ENCODE assay signal across 20 cellular contexts in the genomic region with DNA sequence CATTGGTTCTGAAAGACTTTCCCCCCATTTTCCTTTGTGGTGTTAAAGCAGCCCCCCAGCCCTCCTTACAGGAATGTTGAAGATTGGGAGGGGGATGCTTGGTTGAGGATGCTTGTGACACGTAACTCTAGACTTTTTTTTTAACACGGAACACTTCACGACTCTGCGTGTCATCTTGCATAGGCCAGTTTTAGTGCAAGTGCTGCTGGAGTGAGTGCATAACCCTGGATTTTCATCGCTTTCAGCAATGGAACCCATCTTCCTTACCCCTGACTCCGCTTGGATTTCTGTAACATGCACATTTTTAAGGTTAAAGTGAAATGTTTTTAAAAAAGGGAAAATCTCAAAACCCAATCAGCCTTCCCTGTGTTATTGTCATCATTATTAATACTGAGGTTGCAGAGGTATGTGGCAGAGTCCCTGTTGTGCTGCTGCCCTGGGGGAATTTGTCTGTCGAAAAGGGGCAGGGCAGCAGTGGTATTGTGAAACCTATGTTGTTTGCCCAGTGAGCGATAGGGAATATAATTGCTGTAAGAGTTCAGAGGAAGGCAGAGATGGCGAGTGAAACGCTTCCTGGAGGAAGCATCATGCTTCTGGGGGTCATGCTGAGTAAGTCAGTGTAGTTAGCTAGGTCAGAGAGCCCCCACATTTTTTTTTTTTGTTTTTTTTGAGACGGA. TPM values are rescaled to one million over a fixed set of nuclear protein-coding genes. Genes with fewer than 3 reads are reported as not detected.
DNase-seq lines count a peak whose midpoint lies in the region; ATAC-seq and TF ChIP-seq lines count a peak whose summit lies in the region.
"Had no signal": no experiment of that assay in that cellular context is flagged by ENCODE, and none has a peak within 500 bp of the region (broad histone marks: within the 10 kb centered on the region; RNA-seq: fewer than 3 reads in every experiment).

No MANE protein-coding gene starts in this region.

- ATAC-seq in HG03135 (IDR thresholded peaks at IDR 0.05; ENCODE audit: unreplicated experiment) (no peak), HG02981 (IDR thresholded peaks at IDR 0.05; ENCODE audit: unreplicated experiment) (no peak)
- ATAC-seq: Panc1 had no signal

- H3K9me3 ChIP-seq in H9 (ENCODE audit: control insufficient read depth, low read depth, low read length) (no peaks in the 10 kb centered on the region), endodermal cell (ENCODE audit: control insufficient read depth, low read length) (peaks cover 31% of the 10 kb centered on the region)
- H3K9me3 ChIP-seq: testis had no signal

- no peak overlapping the region for H2BK120ac ChIP-seq in H9 (ENCODE audit: low read depth, low read length, poor library complexity, severe bottlenecking)

- H3K9ac ChIP-seq in H9 (ENCODE audit: extremely low read depth, insufficient read length, low read length) (no peak overlapping the region), endodermal cell (ENCODE audit: extremely low read depth, low read length, poor library complexity, severe bottlenecking) (no peak overlapping the region)
- H3K9ac ChIP-seq: parathyroid adenoma had no signal

- H3K4me1 ChIP-seq in H9 (ENCODE audit: insufficient read depth, low read length) (peaks cover 16% of the 10 kb centered on the region), endodermal cell (ENCODE audit: control insufficient read depth, insufficient read depth, low read length) (peaks cover 11% of the 10 kb centered on the region)
- H3K4me1 ChIP-seq: parathyroid adenoma, testis had no signal

- H3K4me3 ChIP-seq in NB4 (ENCODE audit: low read depth, low read length), result no peak overlapping the region
- H3K4me3 ChIP-seq in endodermal cell (ENCODE audit: low read length), result peak overlapping the region; percentile 8
- H3K4me3 ChIP-seq: lung, testis had no signal

- H3K9me3 Mint-ChIP-seq in H9 (peaks cover 9 to 26% of the 10 kb centered on the region in 2 experiments), endodermal cell (peaks cover 23% of the 10 kb centered on the region), nephron (peaks cover 18% of the 10 kb centered on the region)
- peaks cover 10% of the 10 kb centered on the region for H3K9me3 Mint-ChIP-seq in activated naive CD4-positive, alpha-beta T cell treated with anti-CD3 and anti-CD28 coated beads for 36 hours

- H3K27me3 ChIP-seq in H9 (ENCODE audit: insufficient read depth, low read length), result no peaks in the 10 kb centered on the region
- no peaks in the 10 kb centered on the region for H3K27me3 ChIP-seq in endodermal cell (ENCODE audit: control insufficient read depth, insufficient read depth, low read length, poor library complexity, severe bottlenecking)
- H3K27me3 ChIP-seq: testis had no signal

- no peak overlapping the region for H4K5ac ChIP-seq in H9 (ENCODE audit: insufficient read length, low read depth, low read length)

- peaks cover 80 to 81% of the 10 kb centered on the region in 2 experiments for H3K4me1 Mint-ChIP-seq in H9
- H3K4me1 Mint-ChIP-seq in endodermal cell, result peaks cover 62% of the 10 kb centered on the region
- peaks cover 48% of the 10 kb centered on the region for H3K4me1 Mint-ChIP-seq in nephron
- no peaks in the 10 kb centered on the region for H3K4me1 Mint-ChIP-seq in activated naive CD4-positive, alpha-beta T cell treated with anti-CD3 and anti-CD28 coated beads for 36 hours (ENCODE audit: low read depth)

- peaks cover 82% of the 10 kb centered on the region for H3K79me2 ChIP-seq in H9 (ENCODE audit: insufficient read depth, low read length)
- H3K79me2 ChIP-seq: parathyroid adenoma had no signal

- WGBS in H9 (ENCODE audit: extremely low coverage, insufficient read length, low lambda C conversion rate), result no CpG with 5 or more reads among the region's 11 CpGs
- WGBS in endodermal cell (ENCODE audit: insufficient coverage in 1 of 2, insufficient read length in 1 of 2), 2 experiments, result 33 to 44% methylated on average over 5 to 11 of the region's 11 CpGs

- H2BK20ac ChIP-seq in H9 (ENCODE audit: low read depth, low read length, poor library complexity, severe bottlenecking), result no peak overlapping the region

- H2AK5ac ChIP-seq in H9 (ENCODE audit: insufficient read length, low read length), result no peak overlapping the region

- no peak overlapping the region for H3K14ac ChIP-seq in H9 (ENCODE audit: insufficient read depth, low read length)

- no peak overlapping the region for H4K8ac ChIP-seq in H9 (replicated peaks; ENCODE audit: insufficient read length, low read depth, low read length)

- H3K23ac ChIP-seq in H9 (ENCODE audit: insufficient read length, low read depth, low read length), result no peak overlapping the region

- H3K4me3 Mint-ChIP-seq in H9 (peak overlapping the region; percentile 26 to 53; a peak in 4 of 5 replicates), endodermal cell (peak overlapping the region; percentile 49), nephron (no peak overlapping the region)
- H3K4me3 Mint-ChIP-seq in activated naive CD4-positive, alpha-beta T cell treated with anti-CD3 and anti-CD28 coated beads for 36 hours, result no peak overlapping the region

- no peak overlapping the region for H3T11ph ChIP-seq in H9 (ENCODE audit: low read length)

- DNase-seq in H9 (no peak), NB4 (ENCODE audit: low read depth) (peak; percentile 62), endodermal cell (no peak), Kasumi-1 (lab: John Stamatoyannopoulos, UW) (no peak)
- DNase-seq in activated naive CD4-positive, alpha-beta T cell treated with anti-CD3 and anti-CD28 coated beads for 36 hours, result no peak
- DNase-seq: activated CD4-positive, alpha-beta T cell treated with anti-CD3 and anti-CD28 coated beads, Interleukin-2, amount 50 U/mL, for 4 hours; amygdala; cortex of kidney; foreskin melanocyte; Karpas-422; NCI-H1436; SW 1271; testis had no signal

- no peak overlapping the region for H2BK15ac ChIP-seq in H9 (ENCODE audit: low read depth, low read length)

- H4K20me1 ChIP-seq in H9 (ENCODE audit: control insufficient read depth, insufficient read depth, insufficient read length), result peaks cover 2% of the 10 kb centered on the region

- H2BK12ac ChIP-seq in H9 (ENCODE audit: insufficient read length, low read depth, low read length), result no peak overlapping the region

- no peaks in the 10 kb centered on the region; the same call in 1 of the 2 replicates for H3K27me3 Mint-ChIP-seq in H9 (ENCODE audit: low read depth)
- H3K27me3 Mint-ChIP-seq in endodermal cell (ENCODE audit: insufficient read depth), result no peaks in the 10 kb centered on the region
- H3K27me3 Mint-ChIP-seq in nephron (ENCODE audit: low read depth), result no peaks in the 10 kb centered on the region
- peaks cover 2% of the 10 kb centered on the region for H3K27me3 Mint-ChIP-seq in activated naive CD4-positive, alpha-beta T cell treated with anti-CD3 and anti-CD28 coated beads for 36 hours (ENCODE audit: low read depth)

- H3K27ac Mint-ChIP-seq in H9, result peak overlapping the region; percentile 54 to 90 (median 71)
- H3K27ac Mint-ChIP-seq in endodermal cell, result peak overlapping the region; percentile 88
- H3K27ac Mint-ChIP-seq in nephron, result peak overlapping the region; percentile 58 to 73 (median 58)
- H3K27ac Mint-ChIP-seq in activated naive CD4-positive, alpha-beta T cell treated with anti-CD3 and anti-CD28 coated beads for 36 hours, result no peak overlapping the region

- H3K36me3 Mint-ChIP-seq in H9 (ENCODE audit: insufficient read depth in 1 of 3, low read depth in 3 of 3), result peaks cover 16 to 44% (median 20%) of the 10 kb centered on the region in 3 experiments
- H3K36me3 Mint-ChIP-seq in endodermal cell (ENCODE audit: low read depth), result peaks cover 28% of the 10 kb centered on the region
- peaks cover 39% of the 10 kb centered on the region for H3K36me3 Mint-ChIP-seq in nephron (ENCODE audit: low read depth)
- H3K36me3 Mint-ChIP-seq in activated naive CD4-positive, alpha-beta T cell treated with anti-CD3 and anti-CD28 coated beads for 36 hours (ENCODE audit: low read depth), result no peaks in the 10 kb centered on the region

- TF ChIP-seq POLR2A in NB4 (IDR thresholded peaks at IDR 0.05; ENCODE audit: extremely low read depth, insufficient read length), result no peak

- H3K27ac ChIP-seq in H9 (ENCODE audit: insufficient read length, low read depth, low read length) (no peak overlapping the region), endodermal cell (ENCODE audit: low read depth, low read length) (no peak overlapping the region)
- H3K27ac ChIP-seq: epithelial cell of prostate, parathyroid adenoma, testis had no signal

- no peak overlapping the region for H3K18ac ChIP-seq in H9 (ENCODE audit: insufficient read length, low read depth, low read length)

- H4K91ac ChIP-seq in H9 (ENCODE audit: insufficient read length, low read depth, low read length), result no peak overlapping the region

- TF ChIP-seq CTCF in H9 (conservative IDR thresholded peaks at IDR 0.05), result no peak
- no peak for TF ChIP-seq CTCF in NB4 (IDR thresholded peaks at IDR 0.05; ENCODE audit: low read depth, low read length)
- no peak for TF ChIP-seq CTCF in endodermal cell (conservative IDR thresholded peaks at IDR 0.05)
- no peak for TF ChIP-seq CTCF in nephron (IDR thresholded peaks at IDR 0.05; ENCODE audit: unreplicated experiment in 3 of 3)

- H3K4ac ChIP-seq in H9 (ENCODE audit: low read depth, low read length), result no peak overlapping the region

- no peak overlapping the region for H2AFZ ChIP-seq in H9 (ENCODE audit: low read length)
- H2AFZ ChIP-seq: parathyroid adenoma had no signal

- no peaks in the 10 kb centered on the region for H3K23me2 ChIP-seq in H9 (ENCODE audit: insufficient read length, low read depth, low read length, poor library complexity, severe bottlenecking)

- peaks cover 17% of the 10 kb centered on the region for H3K36me3 ChIP-seq in endodermal cell (ENCODE audit: control insufficient read depth, insufficient read depth, low read length)

- no peaks in the 10 kb centered on the region for H3K79me1 ChIP-seq in H9 (ENCODE audit: insufficient read depth, low read depth, low read length, poor library complexity, severe bottlenecking)

- H3K4me2 ChIP-seq in H9 (ENCODE audit: insufficient read depth, insufficient read length, low read length), result peak overlapping the region; percentile 49

- intact Hi-C loops in activated naive CD4-positive, alpha-beta T cell treated with anti-CD3 and anti-CD28 coated beads for 36 hours (cut with micrococcal nuclease), result no loop called here

- CTCF ChIA-PET in activated naive CD4-positive, alpha-beta T cell treated with anti-CD3 and anti-CD28 coated beads for 36 hours (lab: Charles Lee), result no interaction called here

- no peak overlapping the region for H2BK5ac ChIP-seq in H9 (ENCODE audit: insufficient read length, low read length)

- H3K56ac ChIP-seq in H9 (ENCODE audit: insufficient read length, low read depth, low read length), result no peak overlapping the region

RNA-seq across cellular contexts. Expression of a gene that starts 12.1 kb away (rescaled TPM):
- 145 and 154 TPM in 2 replicates for total RNA-seq in H9 (2021)
- total RNA-seq in endodermal cell, result 100 to 1,000 TPM in 1 of 2 donors, 10 to 100 TPM in 1; 98.9 to 105 TPM
- polyA plus RNA-seq in endodermal cell (2013, experiment 1 of 2), result 32.6 TPM
- 31.3 TPM for polyA plus RNA-seq in endodermal cell (2013, experiment 2 of 2)
- total RNA-seq in activated naive CD4-positive, alpha-beta T cell treated with anti-CD3 and anti-CD28 coated beads for 36 hours, result under 1 TPM in 1 of 2 experiments, not detected in 1; 0.17 TPM

Comparison
In these comparisons a context has a peak if more than half of its experiments do, and no peak if none do; other contexts are left out.
1. H3K4me3 Mint-ChIP-seq: peak in H9 (2 of 2) and endodermal cell (single experiment); none in nephron (0 of 3) and activated naive CD4-positive, alpha-beta T cell treated with anti-CD3 and anti-CD28 coated beads for 36 hours (single experiment).
2. RNA of a gene that starts 12.1 kb away (total RNA-seq): 145 to 154 TPM in H9 and 98.9 to 105 TPM in endodermal cell; 0.17 TPM in activated naive CD4-positive, alpha-beta T cell treated with anti-CD3 and anti-CD28 coated beads for 36 hours; every median in the first group is over 10 times any median in the second.